ENCODE assay signal across 30 cellular contexts in the genomic region with DNA sequence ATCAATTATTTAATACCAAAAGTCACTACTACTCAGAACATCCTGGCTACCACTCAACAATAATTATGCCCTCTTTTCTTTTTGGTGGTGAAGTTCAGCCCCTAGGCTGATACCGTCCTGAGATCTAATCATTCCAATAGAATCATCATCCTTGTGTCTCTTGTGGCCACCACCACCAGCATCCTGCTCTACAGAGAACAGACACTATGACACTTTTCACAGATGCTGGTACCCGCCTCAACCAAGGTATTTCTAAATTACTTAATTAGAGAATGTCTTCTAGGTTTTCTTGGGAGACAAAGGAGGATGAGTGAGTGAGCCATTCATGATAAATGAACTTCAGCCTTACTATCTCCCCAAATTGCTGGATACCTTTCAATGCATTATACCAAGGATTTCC. TPM values are rescaled to one million over a fixed set of nuclear protein-coding genes. Genes with fewer than 3 reads are reported as not detected.
"Had no signal": no experiment of that assay in that cellular context is flagged by ENCODE, and none has a peak within 500 bp of the region (broad histone marks: within the 10 kb centered on the region; RNA-seq: fewer than 3 reads in every experiment).

No MANE protein-coding gene starts in this region.

- H3K27me3 ChIP-seq: stomach, suprapubic skin, testis, thyroid gland, tibial artery, tibial nerve, transverse colon, upper lobe of left lung, upper lobe of right lung, uterus, vagina had no signal

- H3K9me3 Mint-ChIP-seq: stimulated activated memory B cell treated with anti-CD40 and anti-IgM and Interleukin-4, amounts not matched to agents 10 μg/mL and 1 μg/mL and 100 μg/mL, for 72 hours; stimulated activated naive CD8-positive, alpha-beta T cell treated with anti-CD3 and anti-CD28 coated beads, Interleukin-15, Interleukin-2, amounts not matched to agents 100 ng/mL and 50 ng/mL, for 24 hours; type B pancreatic cell had no signal

- DNase-seq: stimulated activated CD4-positive, alpha-beta T cell treated with anti-CD3 and anti-CD28 coated beads, Interleukin-2, amount 100 ng/mL, for 48 hours; stimulated activated CD4-positive, alpha-beta T cell treated with anti-CD3 and anti-CD28 coated beads, Interleukin-4, amount 100 ng/mL, for 1 hour; stimulated activated CD4-positive, alpha-beta T cell treated with anti-CD3 and anti-CD28 coated beads, Interleukin-4, amount 100 ng/mL, for 24 hours; stimulated activated CD4-positive, alpha-beta T cell treated with anti-CD3 and anti-CD28 coated beads, Interleukin-4, amount 100 ng/mL, for 4 hours; stimulated activated CD8-positive, alpha-beta memory T cell treated with anti-CD3 and anti-CD28 coated beads, Interleukin-4, amount 100 ng/mL, for 48 hours; stimulated activated naive B cell treated with anti-CD40 and anti-IgM and Interleukin-4, amounts not matched to agents 10 μg/mL and 1 μg/mL and 100 μg/mL, for 72 hours; stimulated activated naive CD4-positive, alpha-beta T cell; stimulated activated naive CD4-positive, alpha-beta T cell treated with Interleukin-2 at 50 U/mL for 16 hours; stimulated activated naive CD8-positive, alpha-beta T cell treated with anti-CD3 and anti-CD28 coated beads, Interleukin-15, amount 100 ng/mL, for 72 hours; stimulated activated naive CD8-positive, alpha-beta T cell treated with anti-CD3 and anti-CD28 coated beads, Interleukin-15, Interleukin-2, amounts not matched to agents 100 U/mL and 50 U/mL, for 24 hours; stomach; substantia nigra; testis; thyroid gland; tibial artery; transverse colon; upper lobe of left lung; upper lobe of right lung; uterus had no signal

- H3K9me3 ChIP-seq: stomach, suprapubic skin, testis, thoracic aorta, thyroid gland, tibial artery, tibial nerve, transverse colon, upper lobe of left lung, upper lobe of right lung, uterus, vagina had no signal

- H3K4me3 Mint-ChIP-seq: stimulated activated effector memory CD8-positive, alpha-beta T cell treated with anti-CD3 and anti-CD28 coated beads, Interleukin-12 subunit alpha, Interleukin-12 subunit beta, amount 100 ng/mL, for 72 hours; stimulated activated memory B cell treated with anti-CD40 and anti-IgM and Interleukin-4, amounts not matched to agents 10 μg/mL and 1 μg/mL and 100 μg/mL, for 72 hours; stimulated activated naive B cell treated with anti-CD40 and anti-IgM and Interleukin-4, amounts not matched to agents 10 μg/mL and 1 μg/mL and 100 μg/mL, for 72 hours; stimulated activated naive CD8-positive, alpha-beta T cell treated with anti-CD3 and anti-CD28 coated beads, Interleukin-15, amount 100 ng/mL, for 72 hours; stimulated activated naive CD8-positive, alpha-beta T cell treated with anti-CD3 and anti-CD28 coated beads, Interleukin-15, Interleukin-2, amounts not matched to agents 100 ng/mL and 50 ng/mL, for 24 hours; type B pancreatic cell had no signal

- H3K4me3 ChIP-seq: stomach, suprapubic skin, testis, thoracic aorta, thyroid gland, tibial artery, tibial nerve, transverse colon, upper lobe of left lung, upper lobe of right lung, uterus, vagina had no signal

- H3K27ac Mint-ChIP-seq: stimulated activated effector memory CD8-positive, alpha-beta T cell treated with anti-CD3 and anti-CD28 coated beads, Interleukin-12 subunit alpha, Interleukin-12 subunit beta, amount 100 ng/mL, for 72 hours; stimulated activated memory B cell treated with anti-CD40 and anti-IgM and Interleukin-4, amounts not matched to agents 10 μg/mL and 1 μg/mL and 100 μg/mL, for 72 hours; stimulated activated naive B cell treated with anti-CD40 and anti-IgM and Interleukin-4, amounts not matched to agents 10 μg/mL and 1 μg/mL and 100 μg/mL, for 72 hours; stimulated activated naive CD8-positive, alpha-beta T cell treated with anti-CD3 and anti-CD28 coated beads, Interleukin-15, amount 100 ng/mL, for 72 hours; stimulated activated naive CD8-positive, alpha-beta T cell treated with anti-CD3 and anti-CD28 coated beads, Interleukin-15, Interleukin-2, amounts not matched to agents 100 ng/mL and 50 ng/mL, for 24 hours; type B pancreatic cell had no signal

- H3K4me1 ChIP-seq: stomach, suprapubic skin, testis, thyroid gland, tibial artery, tibial nerve, transverse colon, upper lobe of left lung, upper lobe of right lung, uterus, vagina had no signal

- H3K36me3 ChIP-seq: stomach, suprapubic skin, thoracic aorta, thyroid gland, tibial artery, tibial nerve, transverse colon, upper lobe of left lung, upper lobe of right lung, uterus, vagina had no signal

- H3K27ac ChIP-seq: stomach, suprapubic skin, testis, thoracic aorta, thyroid gland, tibial artery, tibial nerve, transverse colon, upper lobe of left lung, upper lobe of right lung, uterus, vagina had no signal

- H3K4me1 Mint-ChIP-seq: stimulated activated effector memory CD8-positive, alpha-beta T cell treated with anti-CD3 and anti-CD28 coated beads, Interleukin-12 subunit alpha, Interleukin-12 subunit beta, amount 100 ng/mL, for 72 hours; stimulated activated memory B cell treated with anti-CD40 and anti-IgM and Interleukin-4, amounts not matched to agents 10 μg/mL and 1 μg/mL and 100 μg/mL, for 72 hours; stimulated activated naive B cell treated with anti-CD40 and anti-IgM and Interleukin-4, amounts not matched to agents 10 μg/mL and 1 μg/mL and 100 μg/mL, for 72 hours; stimulated activated naive CD8-positive, alpha-beta T cell treated with anti-CD3 and anti-CD28 coated beads, Interleukin-15, amount 100 ng/mL, for 72 hours had no signal

- H3K27me3 Mint-ChIP-seq: stimulated activated memory B cell treated with anti-CD40 and anti-IgM and Interleukin-4, amounts not matched to agents 10 μg/mL and 1 μg/mL and 100 μg/mL, for 72 hours; stimulated activated naive B cell treated with anti-CD40 and anti-IgM and Interleukin-4, amounts not matched to agents 10 μg/mL and 1 μg/mL and 100 μg/mL, for 72 hours; stimulated activated naive CD8-positive, alpha-beta T cell treated with anti-CD3 and anti-CD28 coated beads, Interleukin-15, amount 100 ng/mL, for 72 hours; stimulated activated naive CD8-positive, alpha-beta T cell treated with anti-CD3 and anti-CD28 coated beads, Interleukin-15, Interleukin-2, amounts not matched to agents 100 ng/mL and 50 ng/mL, for 24 hours had no signal

- H3K36me3 Mint-ChIP-seq: stimulated activated effector memory CD8-positive, alpha-beta T cell treated with anti-CD3 and anti-CD28 coated beads, Interleukin-12 subunit alpha, Interleukin-12 subunit beta, amount 100 ng/mL, for 72 hours; stimulated activated memory B cell treated with anti-CD40 and anti-IgM and Interleukin-4, amounts not matched to agents 10 μg/mL and 1 μg/mL and 100 μg/mL, for 72 hours; stimulated activated naive B cell treated with anti-CD40 and anti-IgM and Interleukin-4, amounts not matched to agents 10 μg/mL and 1 μg/mL and 100 μg/mL, for 72 hours; type B pancreatic cell had no signal

- FAIRE-seq: urothelium cell line had no signal

RNA-seq across cellular contexts. Expression of a gene that starts 60.0 kb away (rescaled TPM):
- total RNA-seq: temporal lobe, upper lobe of right lung, vagina had no signal
- polyA plus RNA-seq: stomach, urinary bladder had no signal
